22 cellular contexts compared by ENCODE assay signal in the genomic region with DNA sequence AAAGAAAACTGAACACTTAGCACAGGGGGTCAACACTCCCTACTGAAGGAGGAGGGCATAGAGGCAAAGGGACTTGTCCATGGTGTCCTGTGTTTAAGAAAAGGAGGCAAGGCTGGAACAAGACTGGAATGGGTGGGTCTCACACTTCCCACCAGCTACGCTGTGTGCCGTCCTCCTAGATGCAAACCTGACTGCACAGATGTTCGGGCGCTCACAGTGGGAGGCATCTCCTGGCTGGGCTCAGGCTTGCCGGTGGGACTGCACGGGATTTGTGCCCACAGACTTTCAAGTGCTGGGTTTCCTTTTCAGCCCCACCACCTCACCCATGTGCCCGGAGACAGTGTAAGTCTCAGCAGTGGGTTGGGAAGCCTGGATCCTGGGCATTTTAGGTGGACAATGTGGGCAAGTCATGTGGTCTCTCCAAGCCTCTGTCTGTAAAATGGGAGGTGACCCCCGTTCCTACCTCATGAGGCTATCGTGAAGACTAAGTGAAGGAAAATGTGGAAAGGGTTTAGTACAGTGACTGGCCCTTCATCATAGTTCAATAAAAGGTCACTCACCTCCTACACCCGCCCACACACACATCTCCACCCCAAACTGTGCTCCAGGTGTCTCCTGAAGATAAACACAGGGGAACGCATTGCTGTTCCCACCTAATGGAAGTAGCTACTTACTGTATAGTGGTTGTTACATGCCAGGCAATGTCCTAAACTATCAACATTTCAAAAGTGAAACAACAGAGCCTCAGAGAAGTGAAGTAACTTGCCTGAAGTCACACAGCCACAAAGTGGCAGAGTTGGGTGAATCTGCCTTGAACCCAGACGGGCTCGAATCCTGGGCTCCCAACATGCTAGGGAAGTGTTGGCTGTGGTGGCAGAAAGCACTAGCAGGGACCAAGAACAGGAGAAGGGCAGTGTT. TPM values are rescaled to one million over a fixed set of nuclear protein-coding genes. Genes with fewer than 3 reads are reported as not detected.
DNase-seq lines count a peak whose midpoint lies in the region; ATAC-seq, FAIRE-seq and TF ChIP-seq lines count a peak whose summit lies in the region.
"Had no signal": no experiment of that assay in that cellular context is flagged by ENCODE, and none has a peak within 500 bp of the region (broad histone marks: within the 10 kb centered on the region; RNA-seq: fewer than 3 reads in every experiment).

No MANE protein-coding gene starts in this region.

- peaks cover 72% of the 10 kb centered on the region for H3K36me3 Mint-ChIP-seq in MCF 10A (ENCODE audit: insufficient read depth, unreplicated experiment)

- peak overlapping the region; percentile 31 to 62 for H3K27ac ChIP-seq in breast epithelium
- peak overlapping the region; percentile 48 for H3K27ac ChIP-seq in RWPE1
- peak overlapping the region; percentile 60 to 61 for H3K27ac ChIP-seq in esophagus (ENCODE audit: low read depth in 2 of 2, low read length in 1 of 2)
- H3K27ac ChIP-seq in suprapubic skin: peak overlapping the region; percentile 20
- H3K27ac ChIP-seq: colonic mucosa, PC-9, tibial artery had no signal

- POLR2A ChIA-PET in MCF 10A (lab: Yijun Ruan, JAX) (interaction anchor here (0.6 to 1.5 kb wide), 3 partner anchors 45 to 234 kb away, joined by 3 read pairs; no protein-coding TSS in a partner anchor), RWPE1 (lab: Yijun Ruan, JAX; ENCODE audit: low non-redundant PET) (no interaction called here)

- H3K9me3 Mint-ChIP-seq in MCF 10A (ENCODE audit: unreplicated experiment): no peaks in the 10 kb centered on the region
- H3K9me3 Mint-ChIP-seq: activated naive CD8-positive, alpha-beta T cell treated with anti-CD3 and anti-CD28 coated beads, Interleukin-2, amount 10 ng/mL, durations not matched to agents 7 days and 5 days; activated T-helper 2 cell treated with anti-CD3 and anti-CD28 coated beads, Interferon-gamma antibody, Interleukin-2, Interleukin-4, amounts not matched to agents 10 μg/mL and 5 μg/mL and 100 μg/mL, durations not matched to agents 14 hours and 24 hours and 36 hours; brain had no signal

- H3K4me3 Mint-ChIP-seq in MCF 10A (ENCODE audit: unreplicated experiment): no peak overlapping the region
- H3K4me3 Mint-ChIP-seq: activated naive CD8-positive, alpha-beta T cell treated with anti-CD3 and anti-CD28 coated beads, Interleukin-2, amount 10 ng/mL, durations not matched to agents 7 days and 5 days; brain had no signal

- WGBS in esophagus, 2 donors: 78 to 89% methylated on average over 13 of the region's 13 CpGs
- 82% methylated on average over 13 of the region's 13 CpGs for WGBS in suprapubic skin

- no peak overlapping the region for H3K4me3 ChIP-seq in breast epithelium
- H3K4me3 ChIP-seq in esophagus (ENCODE audit: low read depth in 1 of 2, low read length in 2 of 2): no peak overlapping the region
- H3K4me3 ChIP-seq in suprapubic skin: no peak overlapping the region
- H3K4me3 ChIP-seq: colonic mucosa, PC-9, smooth muscle cell, tibial artery had no signal

- BruUV-seq in MCF 10A (replicated peaks; lab: Mats Ljungman, UMichigan): no TSS peak

- intact Hi-C loops in breast epithelium (cut with DNase I; ENCODE audit: low total_unique reads) (no loop called here), MCF 10A (cut with micrococcal nuclease) (no loop called here)

- FAIRE-seq in GM12892 (lab: Jason Lieb, UNC): no peak
- FAIRE-seq: endometrium, H54 had no signal

- TF ChIP-seq POLR2A in breast epithelium (IDR thresholded peaks at IDR 0.05) (no peak), suprapubic skin (IDR thresholded peaks at IDR 0.05) (no peak), GM12892 (IDR thresholded peaks at IDR 0.05; ENCODE audit: low read depth, low read length) (no peak)

- TF ChIP-seq EP300 in suprapubic skin (IDR thresholded peaks at IDR 0.05): no peak

- no peak overlapping the region for H3K27ac Mint-ChIP-seq in MCF 10A (ENCODE audit: low read depth, unreplicated experiment)
- H3K27ac Mint-ChIP-seq: activated naive CD8-positive, alpha-beta T cell treated with anti-CD3 and anti-CD28 coated beads, Interleukin-2, amount 10 ng/mL, durations not matched to agents 7 days and 5 days; activated T-helper 2 cell treated with anti-CD3 and anti-CD28 coated beads, Interferon-gamma antibody, Interleukin-2, Interleukin-4, amounts not matched to agents 10 μg/mL and 5 μg/mL and 100 μg/mL, durations not matched to agents 14 hours and 24 hours and 36 hours had no signal

- no peaks in the 10 kb centered on the region for H3K9me3 ChIP-seq in breast epithelium
- H3K9me3 ChIP-seq in esophagus (ENCODE audit: control insufficient read depth in 2 of 2, insufficient read depth in 1 of 2, low read depth in 1 of 2, low read length in 1 of 2): no peaks in the 10 kb centered on the region
- no peaks in the 10 kb centered on the region for H3K9me3 ChIP-seq in suprapubic skin
- H3K9me3 ChIP-seq: colonic mucosa, tibial artery had no signal

- no peak for ATAC-seq in GM18909 (IDR thresholded peaks at IDR 0.05; ENCODE audit: poor library complexity, unreplicated experiment)

- peaks cover 28% of the 10 kb centered on the region for H3K4me1 Mint-ChIP-seq in MCF 10A (ENCODE audit: insufficient read depth, unreplicated experiment)
- H3K4me1 Mint-ChIP-seq: brain had no signal

- no peaks in the 10 kb centered on the region for H3K36me3 ChIP-seq in breast epithelium
- H3K36me3 ChIP-seq in esophagus (ENCODE audit: control insufficient read depth in 2 of 2, insufficient read depth in 2 of 2, low read length in 1 of 2): peaks cover 8 to 29% of the 10 kb centered on the region in 2 donors
- H3K36me3 ChIP-seq in suprapubic skin: peaks cover 49% of the 10 kb centered on the region

- TF ChIP-seq CTCF in breast epithelium (IDR thresholded peaks at IDR 0.05) (no peak), MCF 10A (IDR thresholded peaks at IDR 0.05; ENCODE audit: unreplicated experiment) (no peak), RWPE1 (conservative IDR thresholded peaks at IDR 0.05; ENCODE audit: low read depth) (no peak), suprapubic skin (IDR thresholded peaks at IDR 0.05) (no peak)

- H3K27me3 ChIP-seq in breast epithelium (no peaks in the 10 kb centered on the region), esophagus (ENCODE audit: control insufficient read depth in 1 of 2, insufficient read depth in 2 of 2, low read length in 2 of 2) (no peaks in the 10 kb centered on the region), suprapubic skin (no peaks in the 10 kb centered on the region)
- H3K27me3 ChIP-seq: colonic mucosa, tibial artery had no signal

- DNase-seq in breast epithelium (ENCODE audit: low spot score in 2 of 2): no peak
- no peak for DNase-seq in MCF 10A (ENCODE audit: unreplicated experiment)
- DNase-seq in RWPE1 (ENCODE audit: low spot score): no peak
- DNase-seq in suprapubic skin (ENCODE audit: low spot score in 2 of 2): no peak
- DNase-seq in GM12892 (ENCODE audit: insufficient read length): no peak
- DNase-seq in NCI-H524 (lab: John Stamatoyannopoulos, UW): no peak
- DNase-seq: activated naive CD8-positive, alpha-beta T cell treated with anti-CD3 and anti-CD28 coated beads, Interleukin-2, amount 10 ng/mL, durations not matched to agents 7 days and 5 days; colonic mucosa; NCI-H1436 treated with DMSO at 0.1 percent for 48 hours; NCI-H510A; PC-9; stimulated activated CD4-positive, alpha-beta T cell treated with anti-CD3 and anti-CD28 coated beads, Interleukin-2, amount 100 ng/mL, for 48 hours; stimulated activated naive CD4-positive, alpha-beta T cell; T-helper 1 cell had no signal

- H3K4me1 ChIP-seq in breast epithelium (no peaks in the 10 kb centered on the region), esophagus (ENCODE audit: control insufficient read depth in 2 of 2, insufficient read depth in 2 of 2, low read length in 1 of 2) (peaks cover 3 to 10% of the 10 kb centered on the region in 2 donors), suprapubic skin (peaks cover 27% of the 10 kb centered on the region)
- H3K4me1 ChIP-seq: colonic mucosa, tibial artery had no signal

- H3K27me3 Mint-ChIP-seq in MCF 10A (ENCODE audit: insufficient read depth, unreplicated experiment): no peaks in the 10 kb centered on the region
- H3K27me3 Mint-ChIP-seq: activated naive CD8-positive, alpha-beta T cell treated with anti-CD3 and anti-CD28 coated beads, Interleukin-2, amount 10 ng/mL, durations not matched to agents 7 days and 5 days had no signal

- CTCF ChIA-PET in MCF 10A (lab: Yijun Ruan, JAX): interaction anchor here (1.1 to 1.9 kb wide), 4 partner anchors 10 to 270 kb away, joined by 3 to 8 read pairs (median 3); no protein-coding TSS in a partner anchor
- CTCF ChIA-PET in RWPE1 (lab: Yijun Ruan, JAX): interaction anchor here (0.7 to 1.7 kb wide), 2 partner anchors 62 to 270 kb away, joined by 3 to 9 read pairs; no protein-coding TSS in a partner anchor

RNA-seq across cellular contexts. Expression of gene ATP1A1, which starts 36.0 kb away (rescaled TPM):
- total RNA-seq in breast epithelium: 100 to 1,000 TPM; 235 to 423 (median 331) TPM
- 361 and 378 TPM in 2 replicates for total RNA-seq in MCF 10A (2022)
- polyA plus RNA-seq in esophagus: 100 to 1,000 TPM; 117 to 196 TPM
- total RNA-seq in suprapubic skin: 100 to 1,000 TPM; 556 to 703 (median 561) TPM
- polyA plus RNA-seq in GM12892 (2012; ENCODE audit: missing spikeins): 229 TPM
